Comparison of ENCODE assay signal across 32 cellular contexts in the genomic region with DNA sequence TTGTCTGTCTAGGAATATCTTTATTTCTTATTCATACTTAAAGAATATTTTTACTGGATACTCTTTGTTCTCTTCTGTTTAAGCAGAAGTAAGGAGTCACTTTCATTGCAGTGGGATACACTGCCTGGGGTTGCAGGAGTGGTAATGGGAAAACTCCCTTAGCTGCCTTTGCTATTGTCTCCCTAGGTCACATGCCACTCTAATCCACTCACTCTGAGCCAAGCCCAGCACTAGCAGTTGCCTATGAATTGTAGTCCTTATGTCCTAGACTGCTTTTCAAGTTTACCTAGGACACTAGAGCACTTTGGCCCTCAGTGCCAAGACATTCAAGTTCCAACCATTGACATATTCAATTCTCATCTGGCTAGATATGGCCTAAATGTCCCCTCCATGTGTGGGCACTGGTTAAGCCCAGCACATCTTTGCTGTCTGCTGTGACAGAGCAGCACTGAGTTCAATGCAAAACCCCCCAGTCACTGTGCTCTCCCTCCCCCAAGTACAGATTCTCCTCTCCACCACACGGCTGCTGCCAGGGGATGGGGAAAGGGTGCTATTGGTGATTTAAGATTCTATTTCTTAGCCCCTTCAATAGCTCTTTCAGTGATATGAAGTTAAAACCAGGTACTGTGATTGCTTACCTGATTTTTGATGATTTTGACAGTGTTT.
"Had no signal": no experiment of that assay in that cellular context is flagged by ENCODE, and none has a peak within 500 bp of the region (broad histone marks: within the 10 kb centered on the region; RNA-seq: fewer than 3 reads in every experiment).

No MANE protein-coding gene starts in this region.

- H3K4me3 ChIP-seq: dorsolateral prefrontal cortex, esophagus muscularis mucosa, heart right ventricle, lower lobe of right lung, mucosa of descending colon, prostate gland, right atrium auricular region, smooth muscle cell, suprapubic skin, transverse colon, vagina had no signal

- H3K36me3 ChIP-seq: esophagus muscularis mucosa, heart right ventricle, lower lobe of right lung, prostate gland, right atrium auricular region, suprapubic skin, vagina had no signal

- H3K4me2 ChIP-seq: smooth muscle cell had no signal

- H3K27me3 Mint-ChIP-seq: naive B cell; natural killer cell treated with Interleukin-12 subunit alpha and Interleukin-12 subunit beta and Interleukin-15 and Interleukin-18, amount 100 ng/mL, for 72 hours; stimulated activated naive CD8-positive, alpha-beta T cell treated with anti-CD3 and anti-CD28 coated beads, Interleukin-15, amount 100 ng/mL, for 72 hours had no signal

- DNase-seq: dorsolateral prefrontal cortex; effector CD4-positive, alpha-beta T cell; foreskin keratinocyte; glutamatergic neuron; heart right ventricle; hippocampal formation; immature natural killer cell; islet precursor cell; kidney glomerular epithelial cell; left colon; left ventricle myocardium superior; lower lobe of right lung; mucosa of descending colon; naive B cell; nucleus accumbens; stimulated activated CD4-positive, alpha-beta T cell treated with anti-CD3 and anti-CD28 coated beads, Interleukin-12 subunit alpha, Interleukin-12 subunit beta, amount 100 ng/mL, for 4 hours; stimulated activated CD4-positive, alpha-beta T cell treated with anti-CD3 and anti-CD28 coated beads, Interleukin-1b, Interleukin-23, amount 100 ng/mL, for 48 hours; stimulated activated CD4-positive, alpha-beta T cell treated with anti-CD3 and anti-CD28 coated beads, Interleukin-4, amount 100 ng/mL, for 1 hour; stimulated activated CD8-positive, alpha-beta memory T cell treated with anti-CD3 and anti-CD28 coated beads, Interleukin-4, amount 100 ng/mL, for 48 hours; stimulated activated naive CD4-positive, alpha-beta T cell; stimulated activated naive CD8-positive, alpha-beta T cell treated with anti-CD3 and anti-CD28 coated beads, Interleukin-15, amount 100 ng/mL, for 72 hours; transverse colon had no signal

- H3K27ac Mint-ChIP-seq: immature natural killer cell; mesothelial cell of epicardium; naive B cell; natural killer cell treated with Interleukin-12 subunit alpha and Interleukin-12 subunit beta and Interleukin-15 and Interleukin-18, amount 100 ng/mL, for 72 hours; stimulated activated naive CD8-positive, alpha-beta T cell treated with anti-CD3 and anti-CD28 coated beads, Interleukin-15, amount 100 ng/mL, for 72 hours had no signal

- H3K9me3 ChIP-seq: esophagus muscularis mucosa, lower lobe of right lung, mucosa of descending colon, prostate gland, right atrium auricular region, suprapubic skin, transverse colon, vagina had no signal

- H3K27ac ChIP-seq: dorsolateral prefrontal cortex, esophagus muscularis mucosa, foreskin keratinocyte, heart right ventricle, lower lobe of right lung, prostate gland, right atrium auricular region, suprapubic skin, transverse colon, vagina had no signal

- H3K36me3 Mint-ChIP-seq: mesothelial cell of epicardium, naive B cell had no signal

- H3K4me1 ChIP-seq: esophagus muscularis mucosa, foreskin keratinocyte, heart right ventricle, lower lobe of right lung, prostate gland, right atrium auricular region, suprapubic skin, transverse colon, vagina had no signal

- H3K4me3 Mint-ChIP-seq: immature natural killer cell; mesothelial cell of epicardium; naive B cell; natural killer cell treated with Interleukin-12 subunit alpha and Interleukin-12 subunit beta and Interleukin-15 and Interleukin-18, amount 100 ng/mL, for 72 hours; neural crest cell; stimulated activated naive CD8-positive, alpha-beta T cell treated with anti-CD3 and anti-CD28 coated beads, Interleukin-15, amount 100 ng/mL, for 72 hours had no signal

- H3K9me3 Mint-ChIP-seq: neural crest cell had no signal

- ATAC-seq: foreskin keratinocyte; heart right ventricle; left colon; left ventricle myocardium superior; lower lobe of right lung; mucosa of descending colon; natural killer cell treated with Interleukin-12 subunit alpha and Interleukin-12 subunit beta and Interleukin-15 and Interleukin-18, amount 100 ng/mL, for 72 hours; sciatic nerve; stimulated activated naive CD8-positive, alpha-beta T cell treated with anti-CD3 and anti-CD28 coated beads, Interleukin-15, amount 100 ng/mL, for 72 hours had no signal

- H3K27me3 ChIP-seq: dorsolateral prefrontal cortex, esophagus muscularis mucosa, foreskin keratinocyte, heart right ventricle, right atrium auricular region, suprapubic skin, transverse colon, vagina had no signal

- H3K4me1 Mint-ChIP-seq: immature natural killer cell; mesothelial cell of epicardium; naive B cell; neural crest cell; stimulated activated naive CD8-positive, alpha-beta T cell treated with anti-CD3 and anti-CD28 coated beads, Interleukin-15, amount 100 ng/mL, for 72 hours had no signal
